6 cellular contexts compared by ENCODE assay signal in the genomic region with DNA sequence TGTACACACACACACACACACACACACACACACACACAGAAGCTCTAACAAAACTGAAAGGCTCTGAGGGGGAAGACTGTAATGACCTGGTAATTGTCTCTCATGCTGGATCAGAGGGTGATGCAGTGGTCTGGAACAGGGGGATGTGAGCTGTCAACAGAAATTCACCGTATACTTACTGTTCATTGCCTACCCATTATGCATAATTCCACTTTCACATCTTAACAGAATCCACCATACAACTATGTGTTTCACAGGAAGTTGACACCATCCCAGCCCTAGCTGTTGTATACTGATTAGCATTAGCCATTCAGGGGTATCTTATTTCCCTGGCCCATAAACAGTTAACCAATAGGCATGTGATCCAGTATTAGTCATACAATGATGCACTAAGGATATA.
"Had no signal": no experiment of that assay in that cellular context is flagged by ENCODE, and none has a peak within 500 bp of the region (broad histone marks: within the 10 kb centered on the region; RNA-seq: fewer than 3 reads in every experiment).

No MANE protein-coding gene starts in this region.

- DNase-seq: GM23248, GOT3, H7, KG1 had no signal

- H3K36me3 Mint-ChIP-seq: IgD-negative memory B cell had no signal

- H3K36me3 ChIP-seq: HAP-1 had no signal

- H3K4me3 ChIP-seq: GM23248, HAP-1 had no signal

- H2AFZ ChIP-seq: GM23248 had no signal

- H3K27ac Mint-ChIP-seq: IgD-negative memory B cell had no signal

- H3K9me3 ChIP-seq: HAP-1 had no signal

- H3K27me3 Mint-ChIP-seq: IgD-negative memory B cell had no signal

- H3K4me3 Mint-ChIP-seq: IgD-negative memory B cell had no signal

- H3K27ac ChIP-seq: GM23248 had no signal

- H3K4me1 ChIP-seq: HAP-1 had no signal
